In genomic region chr1:40708750-40709099, GRCh38 we compare ENCODE assay signal across 8 cellular contexts. TPM values are rescaled to one million over a fixed set of nuclear protein-coding genes. Genes with fewer than 3 reads are reported as not detected.
A peak's percentile ranks its signal among the peaks of the same experiment; 100 is the strongest.
DNase-seq lines count a peak whose midpoint lies in the region; ATAC-seq, FAIRE-seq and TF ChIP-seq lines count a peak whose summit lies in the region.

No MANE protein-coding gene starts in this region.

- H3K4me3 ChIP-seq in pancreas, result peak overlapping the region in 2 of 4 donors; percentile 41 to 48

- no peak for DNase-seq in activated naive CD4-positive, alpha-beta T cell treated with anti-CD3 and anti-CD28 coated beads for 36 hours
- no peak for DNase-seq in activated naive CD4-positive, alpha-beta T cell treated with Interleukin-2 at 50 U/mL for 16 hours
- DNase-seq in NCI-H1105 (lab: John Stamatoyannopoulos, UW) (peak; percentile 69), globus pallidus (ENCODE audit: low spot score) (peak; percentile 60), pancreas (no peak)
- DNase-seq in activated CD4-positive, alpha-beta memory T cell treated with anti-CD3 and anti-CD28 coated beads, Interleukin-2, amount 10 ng/mL, durations not matched to agents 7 days and 5 days, result no peak
- no peak for DNase-seq in activated effector memory CD4-positive, alpha-beta T cell treated with anti-CD3 and anti-CD28 coated beads, Interleukin-2, amount 50 U/mL, for 16 hours

- no peaks in the 10 kb centered on the region for H3K27me3 ChIP-seq in pancreas

- POLR2A ChIA-PET in activated CD4-positive, alpha-beta memory T cell treated with anti-CD3 and anti-CD28 coated beads, Interleukin-2, amount 10 ng/mL, durations not matched to agents 7 days and 5 days (lab: Charles Lee), result interaction anchor here (1.0 to 8.8 kb wide), 4 partner anchors 7 to 327 kb away, joined by 3 to 134 read pairs (median 3); partner anchors contain the start of gene NFYC

- peak; percentile 61 for ATAC-seq in HG02623 (IDR thresholded peaks at IDR 0.05; ENCODE audit: unreplicated experiment)
- ATAC-seq in pancreas, result peak; percentile 18 to 39 (median 23)

- no peak for FAIRE-seq in pancreas (lab: Jason Lieb, UNC)

- intact Hi-C loops in activated naive CD4-positive, alpha-beta T cell treated with anti-CD3 and anti-CD28 coated beads for 36 hours (cut with micrococcal nuclease), result loop anchor here (1.0 kb wide), 1 partner anchor 16 kb away; no protein-coding TSS in a partner anchor
- intact Hi-C loops in pancreas (cut with DNase I), result no loop called here

- no peak for TF ChIP-seq CTCF in pancreas (IDR thresholded peaks at IDR 0.05)

- peaks cover 16% of the 10 kb centered on the region for H3K36me3 Mint-ChIP-seq in activated naive CD4-positive, alpha-beta T cell treated with anti-CD3 and anti-CD28 coated beads for 36 hours (ENCODE audit: low read depth)
- peaks cover 32% of the 10 kb centered on the region for H3K36me3 Mint-ChIP-seq in activated CD4-positive, alpha-beta memory T cell treated with anti-CD3 and anti-CD28 coated beads, Interleukin-2, amount 10 ng/mL, durations not matched to agents 7 days and 5 days (ENCODE audit: low read depth)

- no peaks in the 10 kb centered on the region for H3K9me3 Mint-ChIP-seq in activated naive CD4-positive, alpha-beta T cell treated with anti-CD3 and anti-CD28 coated beads for 36 hours
- no peaks in the 10 kb centered on the region for H3K9me3 Mint-ChIP-seq in activated CD4-positive, alpha-beta memory T cell treated with anti-CD3 and anti-CD28 coated beads, Interleukin-2, amount 10 ng/mL, durations not matched to agents 7 days and 5 days

- CTCF ChIA-PET in activated naive CD4-positive, alpha-beta T cell treated with anti-CD3 and anti-CD28 coated beads for 36 hours (lab: Charles Lee), result interaction anchor here (1.1 kb wide), 1 partner anchor 10 kb away, joined by 4 read pairs; no protein-coding TSS in a partner anchor
- CTCF ChIA-PET in activated CD4-positive, alpha-beta memory T cell treated with anti-CD3 and anti-CD28 coated beads, Interleukin-2, amount 10 ng/mL, durations not matched to agents 7 days and 5 days (lab: Charles Lee), result interaction anchor here (3.6 kb wide), 1 partner anchor 17 kb away, joined by 11 read pairs; the partner anchor contains the start of gene NFYC

- peak overlapping the region; percentile 43 to 82 (median 66) for H3K27ac ChIP-seq in pancreas

- H3K36me3 ChIP-seq in pancreas, result no peaks in the 10 kb centered on the region

- 1 to 5% methylated on average over 3 of the region's 3 CpGs for WGBS in pancreas, 2 donors

- H3K4me1 Mint-ChIP-seq in activated naive CD4-positive, alpha-beta T cell treated with anti-CD3 and anti-CD28 coated beads for 36 hours (ENCODE audit: low read depth), result peaks cover 62% of the 10 kb centered on the region
- H3K4me1 Mint-ChIP-seq in activated CD4-positive, alpha-beta memory T cell treated with anti-CD3 and anti-CD28 coated beads, Interleukin-2, amount 10 ng/mL, durations not matched to agents 7 days and 5 days, result peaks cover 65% of the 10 kb centered on the region

- no peaks in the 10 kb centered on the region for H3K27me3 Mint-ChIP-seq in activated naive CD4-positive, alpha-beta T cell treated with anti-CD3 and anti-CD28 coated beads for 36 hours (ENCODE audit: low read depth)
- H3K27me3 Mint-ChIP-seq in activated CD4-positive, alpha-beta memory T cell treated with anti-CD3 and anti-CD28 coated beads, Interleukin-2, amount 10 ng/mL, durations not matched to agents 7 days and 5 days, result no peaks in the 10 kb centered on the region

- H3K9me3 ChIP-seq in pancreas, result no peaks in the 10 kb centered on the region

- H3K4me3 Mint-ChIP-seq in activated naive CD4-positive, alpha-beta T cell treated with anti-CD3 and anti-CD28 coated beads for 36 hours, result peak overlapping the region; percentile 84
- H3K4me3 Mint-ChIP-seq in activated CD4-positive, alpha-beta memory T cell treated with anti-CD3 and anti-CD28 coated beads, Interleukin-2, amount 10 ng/mL, durations not matched to agents 7 days and 5 days, result peak overlapping the region; percentile 86

- peak overlapping the region; percentile 90 for H3K27ac Mint-ChIP-seq in activated naive CD4-positive, alpha-beta T cell treated with anti-CD3 and anti-CD28 coated beads for 36 hours
- H3K27ac Mint-ChIP-seq in activated CD4-positive, alpha-beta memory T cell treated with anti-CD3 and anti-CD28 coated beads, Interleukin-2, amount 10 ng/mL, durations not matched to agents 7 days and 5 days, result peak overlapping the region; percentile 89

- H3K4me1 ChIP-seq in pancreas, result peaks cover 33 to 66% (median 36%) of the 10 kb centered on the region in 3 donors

RNA-seq across cellular contexts. Expression of gene NFYC, which starts 17.2 kb away (rescaled TPM):
- 10 to 100 TPM; 53.5 to 63.1 TPM for total RNA-seq in activated naive CD4-positive, alpha-beta T cell treated with anti-CD3 and anti-CD28 coated beads for 36 hours
- total RNA-seq in activated CD4-positive, alpha-beta memory T cell treated with anti-CD3 and anti-CD28 coated beads, Interleukin-2, amount 10 ng/mL, durations not matched to agents 7 days and 5 days, result 10 to 100 TPM; 78.7 to 84.1 TPM
- total RNA-seq in pancreas, result 10 to 100 TPM; 23.0 to 39.6 (median 28.2) TPM
- polyA plus RNA-seq in pancreas, result 10 to 100 TPM; 21.3 to 33.8 TPM

RNA-seq across cellular contexts. Expression of gene RIMS3, which starts 43.2 kb away (rescaled TPM):
- total RNA-seq in activated naive CD4-positive, alpha-beta T cell treated with anti-CD3 and anti-CD28 coated beads for 36 hours, result 1 to 10 TPM; 3.6 to 3.7 TPM
- total RNA-seq in activated CD4-positive, alpha-beta memory T cell treated with anti-CD3 and anti-CD28 coated beads, Interleukin-2, amount 10 ng/mL, durations not matched to agents 7 days and 5 days, result 1 to 10 TPM; 5.6 to 6.1 TPM
- total RNA-seq in pancreas, result 1 to 10 TPM in 1 of 6 donors, under 1 TPM in 5; 0.55 to 2.7 (median 0.77) TPM
- polyA plus RNA-seq in pancreas, result under 1 TPM; 0.49 to 0.54 TPM

Comparison
In these comparisons a context has a peak if more than half of its experiments do, and no peak if none do; other contexts are left out.
1. DNase-seq: peak in NCI-H1105 (single experiment) and globus pallidus (single experiment); none in activated naive CD4-positive, alpha-beta T cell treated with anti-CD3 and anti-CD28 coated beads for 36 hours (single experiment), activated naive CD4-positive, alpha-beta T cell treated with Interleukin-2 at 50 U/mL for 16 hours (single experiment), activated CD4-positive, alpha-beta memory T cell treated with anti-CD3 and anti-CD28 coated beads, Interleukin-2, amount 10 ng/mL, durations not matched to agents 7 days and 5 days (single experiment), pancreas (0 of 6) and activated effector memory CD4-positive, alpha-beta T cell treated with anti-CD3 and anti-CD28 coated beads, Interleukin-2, amount 50 U/mL, for 16 hours (single experiment).